ENCODE assay signal across 1 cellular context in the genomic region with DNA sequence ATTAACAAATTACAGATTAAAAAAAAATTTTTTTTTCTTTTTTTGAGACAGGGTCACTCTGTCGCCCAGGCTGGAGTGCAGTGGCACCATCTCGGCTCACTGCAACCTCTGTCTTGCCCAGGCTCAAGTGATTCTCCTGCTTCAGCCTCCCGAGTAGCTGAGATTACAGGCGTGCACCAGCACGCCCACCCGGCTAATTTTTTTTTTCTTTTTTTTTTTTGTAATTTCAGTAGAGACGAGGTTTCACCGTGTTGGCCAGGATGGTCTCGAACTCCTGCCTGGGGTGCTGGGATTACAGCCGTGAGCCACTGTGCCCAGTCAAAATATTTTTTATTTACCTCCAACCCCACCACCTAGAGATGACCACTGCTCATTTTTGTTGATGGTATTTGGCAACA.
TF ChIP-seq lines count a peak whose summit lies in the region.

No MANE protein-coding gene starts in this region.

TF ChIP-seq in SK-N-SH treated with all-trans-retinoic acid at 6 μM for 48 hours, 23 proteins besides CTCF, POLR2A, EP300 and RAD21 (continued from another document):
- TF ChIP-seq, protein P1, sequence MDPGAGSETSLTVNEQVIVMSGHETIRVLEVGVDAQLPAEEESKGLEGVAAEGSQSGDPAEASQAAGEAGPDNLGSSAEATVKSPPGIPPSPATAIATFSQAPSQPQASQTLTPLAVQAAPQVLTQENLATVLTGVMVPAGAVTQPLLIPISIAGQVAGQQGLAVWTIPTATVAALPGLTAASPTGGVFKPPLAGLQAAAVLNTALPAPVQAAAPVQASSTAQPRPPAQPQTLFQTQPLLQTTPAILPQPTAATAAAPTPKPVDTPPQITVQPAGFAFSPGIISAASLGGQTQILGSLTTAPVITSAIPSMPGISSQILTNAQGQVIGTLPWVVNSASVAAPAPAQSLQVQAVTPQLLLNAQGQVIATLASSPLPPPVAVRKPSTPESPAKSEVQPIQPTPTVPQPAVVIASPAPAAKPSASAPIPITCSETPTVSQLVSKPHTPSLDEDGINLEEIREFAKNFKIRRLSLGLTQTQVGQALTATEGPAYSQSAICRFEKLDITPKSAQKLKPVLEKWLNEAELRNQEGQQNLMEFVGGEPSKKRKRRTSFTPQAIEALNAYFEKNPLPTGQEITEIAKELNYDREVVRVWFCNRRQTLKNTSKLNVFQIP (CRISPR knock-in tag; IDR thresholded peaks at IDR 0.05; ENCODE audit: borderline replicate concordance, low read depth), result no peak
- TF ChIP-seq ISL1 (CRISPR knock-in tag; IDR thresholded peaks at IDR 0.05) (no peak), ZFP30 (CRISPR knock-in tag; IDR thresholded peaks at IDR 0.05) (no peak), ZNF565 (CRISPR knock-in tag; conservative IDR thresholded peaks at IDR 0.05; ENCODE audit: low read depth) (no peak)
